ENCODE assay signal across 21 cellular contexts in the genomic region with DNA sequence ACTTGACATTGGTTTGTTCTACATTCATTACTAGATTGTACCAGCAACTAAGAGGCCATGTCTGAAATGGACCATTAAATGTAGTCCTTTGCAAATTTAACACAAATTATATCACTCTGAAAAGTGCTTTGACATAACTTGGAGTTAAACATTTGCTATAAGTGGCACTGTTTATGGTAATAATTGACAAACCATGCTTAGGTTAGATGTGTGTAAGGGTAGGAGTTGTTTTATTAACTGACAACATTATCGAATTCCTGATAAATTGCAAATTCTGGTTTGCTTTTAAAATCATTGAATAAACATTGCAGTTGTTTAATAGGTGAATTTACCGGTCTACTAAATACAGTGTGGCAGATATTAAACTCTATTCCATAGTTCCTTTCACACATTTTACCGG. TPM values are rescaled to one million over a fixed set of nuclear protein-coding genes. Genes with fewer than 3 reads are reported as not detected.
DNase-seq lines count a peak whose midpoint lies in the region; ATAC-seq, FAIRE-seq and TF ChIP-seq lines count a peak whose summit lies in the region.
"Had no signal": no experiment of that assay in that cellular context is flagged by ENCODE, and none has a peak within 500 bp of the region (broad histone marks: within the 10 kb centered on the region; RNA-seq: fewer than 3 reads in every experiment).

No MANE protein-coding gene starts in this region.

- H3K27ac ChIP-seq in OCI-LY3 (ENCODE audit: low read length) = no peak overlapping the region
- no peak overlapping the region for H3K27ac ChIP-seq in kidney (ENCODE audit: low read depth in 2 of 2, low read length in 2 of 2)
- H3K27ac ChIP-seq in pancreas = no peak overlapping the region
- H3K27ac ChIP-seq in A673 (ENCODE audit: low read depth, low read length, poor library complexity, severe bottlenecking) = no peak overlapping the region
- H3K27ac ChIP-seq: GM23248, HL-60 had no signal

- no peak overlapping the region for H2AFZ ChIP-seq in OCI-LY3 (ENCODE audit: low read depth, low read length)
- H2AFZ ChIP-seq: GM23248 had no signal

- no peaks in the 10 kb centered on the region for H4K20me1 ChIP-seq in OCI-LY3 (ENCODE audit: insufficient read depth, low read length)

- H3K4me1 ChIP-seq in OCI-LY3 (ENCODE audit: low read length) = peaks cover 15% of the 10 kb centered on the region
- H3K4me1 ChIP-seq in kidney (ENCODE audit: control insufficient read depth in 1 of 2, insufficient read depth in 1 of 2, low read depth in 1 of 2, low read length in 2 of 2) = no peaks in the 10 kb centered on the region
- peaks cover 0 to 16% (median 13%) of the 10 kb centered on the region in 3 donors for H3K4me1 ChIP-seq in pancreas
- H3K4me1 ChIP-seq in A673 (ENCODE audit: insufficient read depth, low read length, poor library complexity, severe bottlenecking) = peaks cover 6% of the 10 kb centered on the region
- H3K4me1 ChIP-seq: HAP-1 had no signal

- H3K36me3 ChIP-seq in OCI-LY3 (replicated peaks; ENCODE audit: low read depth, low read length) = no peaks in the 10 kb centered on the region
- no peaks in the 10 kb centered on the region for H3K36me3 ChIP-seq in kidney (ENCODE audit: control insufficient read depth in 1 of 2, insufficient read depth in 2 of 2, low read length in 2 of 2)
- no peaks in the 10 kb centered on the region for H3K36me3 ChIP-seq in pancreas
- H3K36me3 ChIP-seq in A673 (ENCODE audit: insufficient read depth, low read length, poor library complexity, severe bottlenecking) = no peaks in the 10 kb centered on the region
- H3K36me3 ChIP-seq: HAP-1 had no signal

- H3K9ac ChIP-seq in OCI-LY3 (ENCODE audit: low read length) (no peak overlapping the region), kidney (ENCODE audit: low read length in 2 of 2) (no peak overlapping the region)
- H3K9ac ChIP-seq: GM23248 had no signal

- H3K4me2 ChIP-seq in OCI-LY3 (ENCODE audit: low read length) = peak overlapping the region; percentile 12; the same call in 1 of the 2 replicates

- no peak for TF ChIP-seq CTCF in OCI-LY3 (IDR thresholded peaks at IDR 0.05; ENCODE audit: low read depth, low read length)
- no peak for TF ChIP-seq CTCF in kidney (IDR thresholded peaks at IDR 0.05; ENCODE audit: borderline replicate concordance, extremely low read depth, insufficient read depth)
- TF ChIP-seq CTCF in pancreas (IDR thresholded peaks at IDR 0.05) = no peak
- no peak for TF ChIP-seq CTCF in A673 (conservative IDR thresholded peaks at IDR 0.05; ENCODE audit: low read depth, low read length)

- POLR2A ChIA-PET in A673 (lab: Charles Lee; ENCODE audit: low non-redundant PET) = no interaction called here

- FAIRE-seq in kidney (lab: Jason Lieb, UNC) = peak; percentile 46
- FAIRE-seq in pancreas (lab: Jason Lieb, UNC) = no peak
- FAIRE-seq: G401.6, GM12891 had no signal

- in situ Hi-C loops in ACHN (cut with HindIII; ENCODE audit: low pct_ligation_motif_present, low pct_unique_long_range_greater_than_20kb, low sequenced_read_pairs) = no loop called here

- no peaks in the 10 kb centered on the region for H3K9me3 ChIP-seq in OCI-LY3 (ENCODE audit: insufficient read depth, low read length)
- H3K9me3 ChIP-seq in kidney (ENCODE audit: control insufficient read depth in 1 of 2, low read length in 2 of 2) = no peaks in the 10 kb centered on the region
- no peaks in the 10 kb centered on the region for H3K9me3 ChIP-seq in pancreas
- H3K9me3 ChIP-seq in A673 (ENCODE audit: low read depth, low read length, poor library complexity, severe bottlenecking) = no peaks in the 10 kb centered on the region
- H3K9me3 ChIP-seq: HAP-1 had no signal

- H3K4me3 ChIP-seq in OCI-LY3 (ENCODE audit: low read length) (no peak overlapping the region), kidney (ENCODE audit: low read length in 2 of 2) (no peak overlapping the region), pancreas (no peak overlapping the region), A673 (ENCODE audit: low read depth, low read length, poor library complexity, severe bottlenecking) (no peak overlapping the region)
- H3K4me3 ChIP-seq: GM23248, HAP-1 had no signal

- WGBS in pancreas, 2 donors = 13 to 15% methylated on average over 3 of the region's 3 CpGs

- peak in 3 of 4 donors; percentile 25 to 65 (median 63) for ATAC-seq in pancreas
- no peak for ATAC-seq in HG03342 (IDR thresholded peaks at IDR 0.05; ENCODE audit: unreplicated experiment)

- intact Hi-C loops in kidney (cut with DNase I) = no loop called here
- intact Hi-C loops in pancreas (cut with DNase I) = no loop called here
- intact Hi-C loops in A673 (cut with micrococcal nuclease; ENCODE audit: unreplicated experiment) = no loop called here

- CTCF ChIA-PET in A673 (lab: Charles Lee) = no interaction called here

- H3K27me3 ChIP-seq in OCI-LY3 (ENCODE audit: low read depth, low read length) (no peaks in the 10 kb centered on the region), pancreas (peaks cover 0 to 25% (median 3%) of the 10 kb centered on the region in 4 donors), A673 (replicated peaks; ENCODE audit: insufficient read depth, low read depth, low read length, poor library complexity) (no peaks in the 10 kb centered on the region)

- no TSS peak for BruUV-seq in A673 (replicated peaks; lab: Mats Ljungman, UMichigan)

- H3K79me2 ChIP-seq in OCI-LY3 (ENCODE audit: low read length) = no peaks in the 10 kb centered on the region

- DNase-seq in ACHN = peak; percentile 47
- DNase-seq in kidney = no peak
- DNase-seq in pancreas = no peak
- DNase-seq in A673 (ENCODE audit: low spot score) = no peak
- DNase-seq in NCI-H187 treated with DMSO at 0.1 percent for 48 hours (lab: John Stamatoyannopoulos, UW) = no peak
- DNase-seq in RKO (ENCODE audit: low spot score) = no peak
- DNase-seq: 8988T; AML-193; CD4-positive, alpha-beta memory T cell; DMS 273 treated with DMSO at 0.1 percent for 48 hours; GM23248 had no signal

RNA-seq across cellular contexts. Expression of gene TMEM207, which starts 6.1 kb away (rescaled TPM):
- not detected for total RNA-seq in kidney
- polyA plus RNA-seq in kidney (ENCODE audit: insufficient read depth, low read depth, low replicate concordance) = 21.2 TPM
- not detected for total RNA-seq in pancreas
- polyA plus RNA-seq in pancreas = not detected
- total RNA-seq in A673 (2021) = not detected in 2 replicates
- total RNA-seq: CD4-positive, alpha-beta memory T cell; GM23248; H4; HT1080 had no signal
- polyA plus RNA-seq: BJ; CD14-positive monocyte; CD4-positive, alpha-beta memory T cell; GM23248 had no signal

RNA-seq across cellular contexts. Expression of gene IL1RAP, which starts 58.0 kb away (rescaled TPM):
- total RNA-seq in kidney (10.0 TPM), pancreas (1 to 10 TPM; 3.0 to 9.3 (median 3.7) TPM), A673 (2021) (207 and 233 TPM in 2 replicates)
- polyA plus RNA-seq in kidney (ENCODE audit: insufficient read depth, low read depth, low replicate concordance) (1.7 TPM), pancreas (1 to 10 TPM in 1 of 2 donors, under 1 TPM in 1; 0.49 to 1.6 TPM)

Comparison
In these comparisons a context has a peak if more than half of its experiments do, and no peak if none do; other contexts are left out.
1. RNA of gene IL1RAP, which starts 58.0 kb away (total RNA-seq): 207 to 233 TPM in A673; 10.0 TPM in kidney (single experiment) and 3.0 to 9.3 TPM in pancreas; every median in the first group is over 10 times any median in the second.